ENCODE assay signal across 1 cellular context in the genomic region with DNA sequence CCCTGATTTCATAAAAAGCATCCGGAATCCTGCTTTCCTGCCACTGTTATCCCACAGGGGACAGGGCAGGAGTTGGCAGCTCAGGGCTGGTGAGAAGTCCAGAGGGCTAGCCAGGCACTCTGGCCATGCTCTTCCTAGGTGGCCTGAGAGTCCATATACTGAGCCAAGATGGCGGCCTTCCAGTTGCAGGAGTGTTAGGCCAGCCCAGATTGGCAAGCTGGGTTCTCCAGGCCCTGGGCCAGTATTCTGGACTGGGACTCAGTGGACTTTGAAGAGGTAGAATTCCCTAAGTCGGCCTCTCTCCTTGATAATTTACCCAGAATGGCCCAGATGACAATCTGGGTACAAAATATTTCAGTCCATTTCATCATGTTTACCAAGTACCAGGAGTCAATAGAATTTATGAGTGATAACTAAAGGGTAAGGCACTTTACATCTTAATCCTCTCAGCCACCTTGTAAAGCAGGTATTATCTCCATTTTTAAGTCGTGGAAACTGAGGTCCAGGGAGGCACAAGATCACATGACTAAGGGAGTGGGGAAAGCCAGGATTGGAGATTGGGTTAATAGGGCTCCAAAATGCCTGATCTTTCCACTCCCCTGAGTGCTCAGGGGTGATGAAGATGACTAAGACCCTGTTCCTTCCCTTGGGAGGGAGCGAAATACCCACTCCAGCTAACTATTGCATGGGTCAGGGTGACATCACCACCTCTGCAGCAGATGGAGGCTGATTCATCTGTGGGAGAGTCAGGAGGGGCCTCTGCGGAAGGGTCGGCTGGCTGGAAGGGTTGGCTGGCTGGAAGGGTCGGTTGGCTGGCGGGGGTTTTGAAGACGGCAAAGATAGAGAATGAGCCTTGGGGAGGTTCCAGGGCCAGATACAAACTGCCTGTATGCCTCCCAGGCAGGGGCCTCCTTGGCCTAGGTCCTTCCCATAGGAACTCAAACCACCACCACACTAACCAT.
TF ChIP-seq lines count a peak whose summit lies in the region.

No MANE protein-coding gene starts in this region.

TF ChIP-seq in K562, 482 proteins besides CTCF, POLR2A, EP300 and RAD21 (continued from another document and continues in another):
- TF ChIP-seq, protein P1, sequence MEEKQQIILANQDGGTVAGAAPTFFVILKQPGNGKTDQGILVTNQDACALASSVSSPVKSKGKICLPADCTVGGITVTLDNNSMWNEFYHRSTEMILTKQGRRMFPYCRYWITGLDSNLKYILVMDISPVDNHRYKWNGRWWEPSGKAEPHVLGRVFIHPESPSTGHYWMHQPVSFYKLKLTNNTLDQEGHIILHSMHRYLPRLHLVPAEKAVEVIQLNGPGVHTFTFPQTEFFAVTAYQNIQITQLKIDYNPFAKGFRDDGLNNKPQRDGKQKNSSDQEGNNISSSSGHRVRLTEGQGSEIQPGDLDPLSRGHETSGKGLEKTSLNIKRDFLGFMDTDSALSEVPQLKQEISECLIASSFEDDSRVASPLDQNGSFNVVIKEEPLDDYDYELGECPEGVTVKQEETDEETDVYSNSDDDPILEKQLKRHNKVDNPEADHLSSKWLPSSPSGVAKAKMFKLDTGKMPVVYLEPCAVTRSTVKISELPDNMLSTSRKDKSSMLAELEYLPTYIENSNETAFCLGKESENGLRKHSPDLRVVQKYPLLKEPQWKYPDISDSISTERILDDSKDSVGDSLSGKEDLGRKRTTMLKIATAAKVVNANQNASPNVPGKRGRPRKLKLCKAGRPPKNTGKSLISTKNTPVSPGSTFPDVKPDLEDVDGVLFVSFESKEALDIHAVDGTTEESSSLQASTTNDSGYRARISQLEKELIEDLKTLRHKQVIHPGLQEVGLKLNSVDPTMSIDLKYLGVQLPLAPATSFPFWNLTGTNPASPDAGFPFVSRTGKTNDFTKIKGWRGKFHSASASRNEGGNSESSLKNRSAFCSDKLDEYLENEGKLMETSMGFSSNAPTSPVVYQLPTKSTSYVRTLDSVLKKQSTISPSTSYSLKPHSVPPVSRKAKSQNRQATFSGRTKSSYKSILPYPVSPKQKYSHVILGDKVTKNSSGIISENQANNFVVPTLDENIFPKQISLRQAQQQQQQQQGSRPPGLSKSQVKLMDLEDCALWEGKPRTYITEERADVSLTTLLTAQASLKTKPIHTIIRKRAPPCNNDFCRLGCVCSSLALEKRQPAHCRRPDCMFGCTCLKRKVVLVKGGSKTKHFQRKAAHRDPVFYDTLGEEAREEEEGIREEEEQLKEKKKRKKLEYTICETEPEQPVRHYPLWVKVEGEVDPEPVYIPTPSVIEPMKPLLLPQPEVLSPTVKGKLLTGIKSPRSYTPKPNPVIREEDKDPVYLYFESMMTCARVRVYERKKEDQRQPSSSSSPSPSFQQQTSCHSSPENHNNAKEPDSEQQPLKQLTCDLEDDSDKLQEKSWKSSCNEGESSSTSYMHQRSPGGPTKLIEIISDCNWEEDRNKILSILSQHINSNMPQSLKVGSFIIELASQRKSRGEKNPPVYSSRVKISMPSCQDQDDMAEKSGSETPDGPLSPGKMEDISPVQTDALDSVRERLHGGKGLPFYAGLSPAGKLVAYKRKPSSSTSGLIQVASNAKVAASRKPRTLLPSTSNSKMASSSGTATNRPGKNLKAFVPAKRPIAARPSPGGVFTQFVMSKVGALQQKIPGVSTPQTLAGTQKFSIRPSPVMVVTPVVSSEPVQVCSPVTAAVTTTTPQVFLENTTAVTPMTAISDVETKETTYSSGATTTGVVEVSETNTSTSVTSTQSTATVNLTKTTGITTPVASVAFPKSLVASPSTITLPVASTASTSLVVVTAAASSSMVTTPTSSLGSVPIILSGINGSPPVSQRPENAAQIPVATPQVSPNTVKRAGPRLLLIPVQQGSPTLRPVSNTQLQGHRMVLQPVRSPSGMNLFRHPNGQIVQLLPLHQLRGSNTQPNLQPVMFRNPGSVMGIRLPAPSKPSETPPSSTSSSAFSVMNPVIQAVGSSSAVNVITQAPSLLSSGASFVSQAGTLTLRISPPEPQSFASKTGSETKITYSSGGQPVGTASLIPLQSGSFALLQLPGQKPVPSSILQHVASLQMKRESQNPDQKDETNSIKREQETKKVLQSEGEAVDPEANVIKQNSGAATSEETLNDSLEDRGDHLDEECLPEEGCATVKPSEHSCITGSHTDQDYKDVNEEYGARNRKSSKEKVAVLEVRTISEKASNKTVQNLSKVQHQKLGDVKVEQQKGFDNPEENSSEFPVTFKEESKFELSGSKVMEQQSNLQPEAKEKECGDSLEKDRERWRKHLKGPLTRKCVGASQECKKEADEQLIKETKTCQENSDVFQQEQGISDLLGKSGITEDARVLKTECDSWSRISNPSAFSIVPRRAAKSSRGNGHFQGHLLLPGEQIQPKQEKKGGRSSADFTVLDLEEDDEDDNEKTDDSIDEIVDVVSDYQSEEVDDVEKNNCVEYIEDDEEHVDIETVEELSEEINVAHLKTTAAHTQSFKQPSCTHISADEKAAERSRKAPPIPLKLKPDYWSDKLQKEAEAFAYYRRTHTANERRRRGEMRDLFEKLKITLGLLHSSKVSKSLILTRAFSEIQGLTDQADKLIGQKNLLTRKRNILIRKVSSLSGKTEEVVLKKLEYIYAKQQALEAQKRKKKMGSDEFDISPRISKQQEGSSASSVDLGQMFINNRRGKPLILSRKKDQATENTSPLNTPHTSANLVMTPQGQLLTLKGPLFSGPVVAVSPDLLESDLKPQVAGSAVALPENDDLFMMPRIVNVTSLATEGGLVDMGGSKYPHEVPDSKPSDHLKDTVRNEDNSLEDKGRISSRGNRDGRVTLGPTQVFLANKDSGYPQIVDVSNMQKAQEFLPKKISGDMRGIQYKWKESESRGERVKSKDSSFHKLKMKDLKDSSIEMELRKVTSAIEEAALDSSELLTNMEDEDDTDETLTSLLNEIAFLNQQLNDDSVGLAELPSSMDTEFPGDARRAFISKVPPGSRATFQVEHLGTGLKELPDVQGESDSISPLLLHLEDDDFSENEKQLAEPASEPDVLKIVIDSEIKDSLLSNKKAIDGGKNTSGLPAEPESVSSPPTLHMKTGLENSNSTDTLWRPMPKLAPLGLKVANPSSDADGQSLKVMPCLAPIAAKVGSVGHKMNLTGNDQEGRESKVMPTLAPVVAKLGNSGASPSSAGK (IDR thresholded peaks at IDR 0.05) = no peak
- TF ChIP-seq SUPT5H (IDR thresholded peaks at IDR 0.05) (peak; percentile 41; the same call in 1 of the 2 replicates), CAMTA2 (CRISPR knock-in tag; conservative IDR thresholded peaks at IDR 0.05) (no peak), RBM34 (IDR thresholded peaks at IDR 0.05; ENCODE audit: borderline replicate concordance, insufficient read depth, low read length) (no peak), POLR2AphosphoS2 (IDR thresholded peaks at IDR 0.05; ENCODE audit: low read length) (no peak), ZNF583 (CRISPR knock-in tag; IDR thresholded peaks at IDR 0.05) (0 out of 2 replicates have a peak, but pooled peaks have one; percentile 15), HDAC3 (IDR thresholded peaks at IDR 0.05; ENCODE audit: borderline replicate concordance, partially characterized antibody) (no peak), ZNF23 (CRISPR knock-in tag; IDR thresholded peaks at IDR 0.05) (no peak), BRD4 (IDR thresholded peaks at IDR 0.05) (no peak; the same call in 1 of the 2 replicates), TCFL5 (CRISPR knock-in tag; conservative IDR thresholded peaks at IDR 0.05) (no peak), KLF1 (tag; IDR thresholded peaks at IDR 0.05) (no peak), GABPB1 (CRISPR knock-in tag; IDR thresholded peaks at IDR 0.05) (peak; percentile 48; the same call in 1 of the 2 replicates), ETV1 (tag; conservative IDR thresholded peaks at IDR 0.05; ENCODE audit: low read depth) (0 out of 2 replicates have a peak, but pooled peaks have one; percentile 13), MECOM (CRISPR knock-in tag; IDR thresholded peaks at IDR 0.05) (no peak), SAP30 (IDR thresholded peaks at IDR 0.05; ENCODE audit: borderline replicate concordance, insufficient read depth, low read depth, low read length, poor library complexity, severe bottlenecking) (no peak), ZNF212 (CRISPR knock-in tag; IDR thresholded peaks at IDR 0.05) (no peak), BDP1 (IDR thresholded peaks at IDR 0.05; ENCODE audit: insufficient read depth, insufficient read length) (no peak), GABPA (tag; conservative IDR thresholded peaks at IDR 0.05; ENCODE audit: low read depth) (0 out of 2 replicates have a peak, but pooled peaks have one; percentile 18), POLR2H (tag; IDR thresholded peaks at IDR 0.05; ENCODE audit: low read depth) (peak; percentile 73), BCL6 (CRISPR knock-in tag; IDR thresholded peaks at IDR 0.05) (no peak), NR2F6 (CRISPR knock-in tag; IDR thresholded peaks at IDR 0.05) (no peak), ELF2 (CRISPR knock-in tag; IDR thresholded peaks at IDR 0.05) (no peak), RBM15 (IDR thresholded peaks at IDR 0.05; ENCODE audit: insufficient read depth, low read length) (no peak), PYGO2 (tag; IDR thresholded peaks at IDR 0.05) (peak; percentile 15; the same call in 1 of the 2 replicates), CCAR2 (IDR thresholded peaks at IDR 0.05; ENCODE audit: low read depth, low read length) (no peak), ZNF3 (CRISPR knock-in tag; IDR thresholded peaks at IDR 0.05) (no peak), SREBF2 (CRISPR knock-in tag; IDR thresholded peaks at IDR 0.05) (no peak), RBM39 (optimal IDR thresholded peaks at IDR 0.05; ENCODE audit: low read depth, low read length) (no peak), BRCA1 (IDR thresholded peaks at IDR 0.05) (no peak), BRCA1 (CRISPR knock-in tag; IDR thresholded peaks at IDR 0.05) (no peak), RBM22 (IDR thresholded peaks at IDR 0.05; ENCODE audit: low read depth, low read length, poor library complexity, severe bottlenecking) (no peak), ZZZ3 (IDR thresholded peaks at IDR 0.05) (no peak)
- TF ChIP-seq, protein P2, sequence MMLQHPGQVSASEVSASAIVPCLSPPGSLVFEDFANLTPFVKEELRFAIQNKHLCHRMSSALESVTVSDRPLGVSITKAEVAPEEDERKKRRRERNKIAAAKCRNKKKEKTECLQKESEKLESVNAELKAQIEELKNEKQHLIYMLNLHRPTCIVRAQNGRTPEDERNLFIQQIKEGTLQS (IDR thresholded peaks at IDR 0.05) = peak; percentile 99
- TF ChIP-seq, protein P2 (CRISPR knock-in tag; conservative IDR thresholded peaks at IDR 0.05) = peak; percentile 83
- TF ChIP-seq, protein P3, sequence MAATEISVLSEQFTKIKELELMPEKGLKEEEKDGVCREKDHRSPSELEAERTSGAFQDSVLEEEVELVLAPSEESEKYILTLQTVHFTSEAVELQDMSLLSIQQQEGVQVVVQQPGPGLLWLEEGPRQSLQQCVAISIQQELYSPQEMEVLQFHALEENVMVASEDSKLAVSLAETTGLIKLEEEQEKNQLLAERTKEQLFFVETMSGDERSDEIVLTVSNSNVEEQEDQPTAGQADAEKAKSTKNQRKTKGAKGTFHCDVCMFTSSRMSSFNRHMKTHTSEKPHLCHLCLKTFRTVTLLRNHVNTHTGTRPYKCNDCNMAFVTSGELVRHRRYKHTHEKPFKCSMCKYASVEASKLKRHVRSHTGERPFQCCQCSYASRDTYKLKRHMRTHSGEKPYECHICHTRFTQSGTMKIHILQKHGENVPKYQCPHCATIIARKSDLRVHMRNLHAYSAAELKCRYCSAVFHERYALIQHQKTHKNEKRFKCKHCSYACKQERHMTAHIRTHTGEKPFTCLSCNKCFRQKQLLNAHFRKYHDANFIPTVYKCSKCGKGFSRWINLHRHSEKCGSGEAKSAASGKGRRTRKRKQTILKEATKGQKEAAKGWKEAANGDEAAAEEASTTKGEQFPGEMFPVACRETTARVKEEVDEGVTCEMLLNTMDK (IDR thresholded peaks at IDR 0.05; ENCODE audit: borderline replicate concordance, insufficient read depth, low read depth, low read length, poor library complexity, severe bottlenecking) = no peak
- TF ChIP-seq, protein P4, sequence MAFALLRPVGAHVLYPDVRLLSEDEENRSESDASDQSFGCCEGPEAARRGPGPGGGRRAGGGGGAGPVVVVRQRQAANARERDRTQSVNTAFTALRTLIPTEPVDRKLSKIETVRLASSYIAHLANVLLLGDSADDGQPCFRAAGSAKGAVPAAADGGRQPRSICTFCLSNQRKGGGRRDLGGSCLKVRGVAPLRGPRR (CRISPR knock-in tag; IDR thresholded peaks at IDR 0.05) = no peak
- TF ChIP-seq, protein P5, sequence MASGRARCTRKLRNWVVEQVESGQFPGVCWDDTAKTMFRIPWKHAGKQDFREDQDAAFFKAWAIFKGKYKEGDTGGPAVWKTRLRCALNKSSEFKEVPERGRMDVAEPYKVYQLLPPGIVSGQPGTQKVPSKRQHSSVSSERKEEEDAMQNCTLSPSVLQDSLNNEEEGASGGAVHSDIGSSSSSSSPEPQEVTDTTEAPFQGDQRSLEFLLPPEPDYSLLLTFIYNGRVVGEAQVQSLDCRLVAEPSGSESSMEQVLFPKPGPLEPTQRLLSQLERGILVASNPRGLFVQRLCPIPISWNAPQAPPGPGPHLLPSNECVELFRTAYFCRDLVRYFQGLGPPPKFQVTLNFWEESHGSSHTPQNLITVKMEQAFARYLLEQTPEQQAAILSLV (tag; IDR thresholded peaks at IDR 0.05) = peak; percentile 9; the same call in 1 of the 2 replicates
- TF ChIP-seq, protein P6, sequence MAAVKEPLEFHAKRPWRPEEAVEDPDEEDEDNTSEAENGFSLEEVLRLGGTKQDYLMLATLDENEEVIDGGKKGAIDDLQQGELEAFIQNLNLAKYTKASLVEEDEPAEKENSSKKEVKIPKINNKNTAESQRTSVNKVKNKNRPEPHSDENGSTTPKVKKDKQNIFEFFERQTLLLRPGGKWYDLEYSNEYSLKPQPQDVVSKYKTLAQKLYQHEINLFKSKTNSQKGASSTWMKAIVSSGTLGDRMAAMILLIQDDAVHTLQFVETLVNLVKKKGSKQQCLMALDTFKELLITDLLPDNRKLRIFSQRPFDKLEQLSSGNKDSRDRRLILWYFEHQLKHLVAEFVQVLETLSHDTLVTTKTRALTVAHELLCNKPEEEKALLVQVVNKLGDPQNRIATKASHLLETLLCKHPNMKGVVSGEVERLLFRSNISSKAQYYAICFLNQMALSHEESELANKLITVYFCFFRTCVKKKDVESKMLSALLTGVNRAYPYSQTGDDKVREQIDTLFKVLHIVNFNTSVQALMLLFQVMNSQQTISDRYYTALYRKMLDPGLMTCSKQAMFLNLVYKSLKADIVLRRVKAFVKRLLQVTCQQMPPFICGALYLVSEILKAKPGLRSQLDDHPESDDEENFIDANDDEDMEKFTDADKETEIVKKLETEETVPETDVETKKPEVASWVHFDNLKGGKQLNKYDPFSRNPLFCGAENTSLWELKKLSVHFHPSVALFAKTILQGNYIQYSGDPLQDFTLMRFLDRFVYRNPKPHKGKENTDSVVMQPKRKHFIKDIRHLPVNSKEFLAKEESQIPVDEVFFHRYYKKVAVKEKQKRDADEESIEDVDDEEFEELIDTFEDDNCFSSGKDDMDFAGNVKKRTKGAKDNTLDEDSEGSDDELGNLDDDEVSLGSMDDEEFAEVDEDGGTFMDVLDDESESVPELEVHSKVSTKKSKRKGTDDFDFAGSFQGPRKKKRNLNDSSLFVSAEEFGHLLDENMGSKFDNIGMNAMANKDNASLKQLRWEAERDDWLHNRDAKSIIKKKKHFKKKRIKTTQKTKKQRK (IDR thresholded peaks at IDR 0.05; ENCODE audit: borderline replicate concordance, low read depth, low read length) = no peak
- TF ChIP-seq, protein P7, sequence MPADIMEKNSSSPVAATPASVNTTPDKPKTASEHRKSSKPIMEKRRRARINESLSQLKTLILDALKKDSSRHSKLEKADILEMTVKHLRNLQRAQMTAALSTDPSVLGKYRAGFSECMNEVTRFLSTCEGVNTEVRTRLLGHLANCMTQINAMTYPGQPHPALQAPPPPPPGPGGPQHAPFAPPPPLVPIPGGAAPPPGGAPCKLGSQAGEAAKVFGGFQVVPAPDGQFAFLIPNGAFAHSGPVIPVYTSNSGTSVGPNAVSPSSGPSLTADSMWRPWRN (IDR thresholded peaks at IDR 0.05; ENCODE audit: low read depth) = no peak
